Comparison of ENCODE assay signal across 15 cellular contexts in the genomic region with DNA sequence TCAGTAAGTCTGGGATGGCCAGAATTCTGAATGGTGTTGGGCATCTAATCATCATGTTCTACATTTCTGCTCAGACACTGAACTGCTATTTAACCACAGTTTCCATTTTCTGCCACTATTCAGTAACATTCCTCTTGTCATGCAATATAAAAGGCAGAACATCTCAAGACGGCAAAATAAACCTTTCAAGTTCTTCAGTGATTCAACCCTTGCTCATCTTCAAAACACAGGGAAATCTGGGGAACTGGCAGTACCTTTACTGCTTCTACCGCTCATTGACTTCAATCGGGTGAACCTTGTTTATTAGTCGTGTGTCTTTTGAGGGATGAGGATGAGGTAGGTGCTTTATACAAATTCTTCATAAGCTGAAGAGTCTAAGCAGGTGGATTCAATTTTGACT.
"Had no signal": no experiment of that assay in that cellular context is flagged by ENCODE, and none has a peak within 500 bp of the region (broad histone marks: within the 10 kb centered on the region; RNA-seq: fewer than 3 reads in every experiment).

No MANE protein-coding gene starts in this region.

- H3K4me3 ChIP-seq: adrenal gland, cardiac muscle cell, SK-N-MC, stomach, testis, upper lobe of left lung had no signal

- DNase-seq: activated CD8-positive, alpha-beta memory T cell treated with anti-CD3 and anti-CD28 coated beads, Interleukin-2, amount 10 ng/mL, durations not matched to agents 7 days and 5 days; activated T-cell treated with anti-CD3 and anti-CD28 coated beads, Interleukin-2, amount 50 U/mL, for 1 hour; adrenal gland; erythroblast; kidney glomerular epithelial cell; mesendoderm; right cardiac atrium; stomach; testis; upper lobe of left lung had no signal

- H3K27me3 Mint-ChIP-seq: progenitor cell of endocrine pancreas had no signal

- H3K27me3 ChIP-seq: adrenal gland, cardiac muscle cell, stomach, testis, upper lobe of left lung had no signal

- H3K9me3 ChIP-seq: adrenal gland, stomach, testis, upper lobe of left lung had no signal

- ATAC-seq: activated CD8-positive, alpha-beta memory T cell treated with anti-CD3 and anti-CD28 coated beads, Interleukin-2, amount 10 ng/mL, durations not matched to agents 7 days and 5 days; right cardiac atrium had no signal

- H3K36me3 ChIP-seq: adrenal gland, cardiac muscle cell, stomach, upper lobe of left lung had no signal

- H3K27ac ChIP-seq: adrenal gland, SK-N-MC, stomach, testis, upper lobe of left lung, VCaP had no signal

- H3K4me1 ChIP-seq: testis had no signal

- H3K4me3 Mint-ChIP-seq: activated CD8-positive, alpha-beta memory T cell treated with anti-CD3 and anti-CD28 coated beads, Interleukin-2, amount 10 ng/mL, durations not matched to agents 7 days and 5 days; nephron had no signal

- H3K27ac Mint-ChIP-seq: progenitor cell of endocrine pancreas had no signal

- H3K36me3 Mint-ChIP-seq: activated CD8-positive, alpha-beta memory T cell treated with anti-CD3 and anti-CD28 coated beads, Interleukin-2, amount 10 ng/mL, durations not matched to agents 7 days and 5 days had no signal
